Comparison of ENCODE assay signal across 8 cellular contexts in genomic region chr3:97971679-97972567, GRCh38. TPM values are rescaled to one million over a fixed set of nuclear protein-coding genes. Genes with fewer than 3 reads are reported as not detected.
DNase-seq lines count a peak whose midpoint lies in the region; ATAC-seq and TF ChIP-seq lines count a peak whose summit lies in the region.

Gene RIOX2, minus strand, starts transcription at chr3:97972431. Its CDS starts 4,838 bp downstream, at chr3:97967593.

- peak; percentile 81 for DNase-seq in Ammon's horn (ENCODE audit: low spot score)
- peak; percentile 51 to 77 for DNase-seq in NCI-H526 (lab: John Stamatoyannopoulos, UW)
- DNase-seq in activated CD4-positive, alpha-beta memory T cell treated with anti-CD3 and anti-CD28 coated beads for 36 hours, result peak; percentile 86
- DNase-seq in lung microvascular endothelial cell (ENCODE audit: low read depth in 2 of 2), result peak; percentile 78 to 89
- peak; percentile 69 for DNase-seq in stimulated activated CD8-positive, alpha-beta memory T cell treated with anti-CD3 and anti-CD28 coated beads, Interleukin-12 subunit alpha, Interleukin-12 subunit beta, amount 100 ng/mL, for 1 hour (ENCODE audit: low read depth)

- in situ Hi-C loops in GM18951 (cut with MboI; ENCODE audit: low sequenced_read_pairs, unreplicated experiment), result no loop called here

- H3K4me1 Mint-ChIP-seq in activated CD4-positive, alpha-beta memory T cell treated with anti-CD3 and anti-CD28 coated beads for 36 hours (ENCODE audit: low read depth), result peaks cover 52% of the 10 kb centered on the region

- CTCF ChIA-PET in activated CD4-positive, alpha-beta memory T cell treated with anti-CD3 and anti-CD28 coated beads for 36 hours (lab: Charles Lee), result interaction anchor here (0.6 to 4.8 kb wide), 8 partner anchors 29 to 252 kb away, joined by 3 to 53 read pairs (median 4); partner anchors contain the start of gene CRYBG3

- intact Hi-C loops in activated CD4-positive, alpha-beta memory T cell treated with anti-CD3 and anti-CD28 coated beads for 36 hours (cut with micrococcal nuclease), result loop anchor here (1.0 to 5.0 kb wide), 8 partner anchors 16 to 929 kb away; partner anchors contain the start of gene DCBLD2

- no peaks in the 10 kb centered on the region for H3K4me1 ChIP-seq in ectodermal cell (ENCODE audit: control insufficient read depth, insufficient read depth, low read length)

- H3K27me3 ChIP-seq in ectodermal cell (ENCODE audit: control insufficient read depth, insufficient read depth, low read length, poor library complexity, severe bottlenecking), result peaks cover 24% of the 10 kb centered on the region

- WGBS in ectodermal cell, 2 experiments, result 5% methylated on average over 80 to 82 of the region's 82 CpGs

- H3K9me3 ChIP-seq in ectodermal cell (ENCODE audit: control insufficient read depth, low read length), result no peaks in the 10 kb centered on the region

- H3K27ac Mint-ChIP-seq in activated CD4-positive, alpha-beta memory T cell treated with anti-CD3 and anti-CD28 coated beads for 36 hours, result peak within 1 kb of the TSS; percentile 94

- peaks cover 8% of the 10 kb centered on the region for H3K36me3 Mint-ChIP-seq in activated CD4-positive, alpha-beta memory T cell treated with anti-CD3 and anti-CD28 coated beads for 36 hours

- peak; percentile 90 for ATAC-seq in HG03196 (IDR thresholded peaks at IDR 0.05; ENCODE audit: unreplicated experiment)

- H3K27ac ChIP-seq in ectodermal cell (ENCODE audit: insufficient read depth, low read depth, low read length, poor library complexity, severe bottlenecking), result no peak within 1 kb of the TSS

- POLR2A ChIA-PET in activated CD4-positive, alpha-beta memory T cell treated with anti-CD3 and anti-CD28 coated beads for 36 hours (lab: Charles Lee), result interaction anchor here (0.6 kb wide), 1 partner anchor 150 kb away, joined by 4 read pairs; the partner anchor contains the start of gene CRYBG3

- no peaks in the 10 kb centered on the region for H3K9me3 Mint-ChIP-seq in activated CD4-positive, alpha-beta memory T cell treated with anti-CD3 and anti-CD28 coated beads for 36 hours

- peak within 1 kb of the TSS; percentile 93 for H3K4me3 Mint-ChIP-seq in activated CD4-positive, alpha-beta memory T cell treated with anti-CD3 and anti-CD28 coated beads for 36 hours

- H3K4me3 ChIP-seq in ectodermal cell (ENCODE audit: insufficient read depth, low read depth, low read length), result peak within 1 kb of the TSS; percentile 65

- H3K27me3 Mint-ChIP-seq in activated CD4-positive, alpha-beta memory T cell treated with anti-CD3 and anti-CD28 coated beads for 36 hours, result no peaks in the 10 kb centered on the region

- no peaks in the 10 kb centered on the region for H3K36me3 ChIP-seq in ectodermal cell (ENCODE audit: control insufficient read depth, insufficient read depth, low read length)

- peak; percentile 92 for TF ChIP-seq POLR2A in GM18951 (IDR thresholded peaks at IDR 0.05; ENCODE audit: extremely low read depth, insufficient read depth, insufficient read length)

RNA-seq across cellular contexts. Expression of gene RIOX2, which starts in this region (rescaled TPM):
- total RNA-seq in activated CD4-positive, alpha-beta memory T cell treated with anti-CD3 and anti-CD28 coated beads for 36 hours, result 10 to 100 TPM; 35.9 to 36.1 TPM
- polyA plus RNA-seq in ectodermal cell (2013, experiment 1 of 4), result 16.3 TPM
- 13.9 TPM for polyA plus RNA-seq in ectodermal cell (2013, experiment 2 of 4)
- polyA plus RNA-seq in ectodermal cell (2013, experiment 3 of 4), result 12.6 TPM
- 14.3 TPM for polyA plus RNA-seq in ectodermal cell (2013, experiment 4 of 4)
- total RNA-seq in lung microvascular endothelial cell, result 20.7 and 27.0 TPM in 2 replicates
